Comparison of ENCODE assay signal across 21 cellular contexts in the genomic region with DNA sequence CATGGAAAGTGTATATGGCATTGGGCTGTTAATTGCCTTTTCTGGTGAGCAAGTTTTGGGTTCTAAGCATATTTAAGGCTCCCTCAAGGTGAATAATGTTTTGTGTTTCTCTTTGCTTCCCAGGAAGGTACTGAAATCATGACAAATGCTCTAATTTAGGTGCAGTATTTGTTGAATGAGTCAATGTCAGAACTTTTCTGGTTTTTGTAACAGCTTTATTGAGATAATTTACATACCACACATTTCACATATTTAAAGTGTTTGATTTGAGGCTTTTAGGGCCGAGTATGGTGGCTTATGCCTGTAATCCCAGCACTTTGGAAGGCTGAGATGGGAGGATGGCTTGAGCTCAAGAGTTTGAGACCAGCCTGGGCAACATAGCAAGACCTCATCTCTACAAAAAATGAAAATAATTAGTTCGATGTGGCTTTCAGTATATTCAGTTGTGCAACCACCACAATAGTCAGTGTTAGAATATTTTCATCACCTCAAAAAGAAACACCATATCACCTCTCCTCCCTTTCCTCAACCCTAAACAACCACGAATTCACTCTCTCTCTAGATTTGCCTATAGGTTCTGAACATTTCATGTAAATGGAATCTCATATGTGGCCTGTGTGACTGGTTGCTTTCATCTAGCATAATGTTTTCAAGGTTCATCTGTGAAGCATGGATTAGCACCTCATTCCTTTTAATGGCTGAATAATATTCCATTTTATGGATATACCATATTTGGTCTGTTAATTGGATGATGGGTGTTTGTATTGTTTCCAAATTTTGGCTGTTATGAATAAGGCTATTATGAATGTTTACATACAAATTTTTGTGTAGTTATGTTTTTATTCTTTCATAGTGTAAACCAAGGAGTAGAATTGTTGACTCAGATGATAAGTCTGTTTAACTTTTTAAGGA. TPM values are rescaled to one million over a fixed set of nuclear protein-coding genes. Genes with fewer than 3 reads are reported as not detected.
DNase-seq lines count a peak whose midpoint lies in the region; ATAC-seq, FAIRE-seq and TF ChIP-seq lines count a peak whose summit lies in the region.
"Had no signal": no experiment of that assay in that cellular context is flagged by ENCODE, and none has a peak within 500 bp of the region (broad histone marks: within the 10 kb centered on the region; RNA-seq: fewer than 3 reads in every experiment).

No MANE protein-coding gene starts in this region.

- no peak for FAIRE-seq in astrocyte (lab: Jason Lieb, UNC)
- FAIRE-seq: H1, K562 had no signal

- intact Hi-C loops in activated CD4-positive, alpha-beta T cell treated with anti-CD3 and anti-CD28 coated beads for 36 hours (cut with DNase I, micrococcal nuclease), result no loop called here

- H3K9me3 Mint-ChIP-seq in activated CD4-positive, alpha-beta T cell treated with anti-CD3 and anti-CD28 coated beads for 36 hours (ENCODE audit: low read depth), result peaks cover 3% of the 10 kb centered on the region
- no peaks in the 10 kb centered on the region for H3K9me3 Mint-ChIP-seq in astrocyte (ENCODE audit: unreplicated experiment)

- TF ChIP-seq CTCF in astrocyte (IDR thresholded peaks at IDR 0.05; ENCODE audit: insufficient read depth, low read depth, low read length), result no peak

- H3K27me3 ChIP-seq in astrocyte (ENCODE audit: insufficient read depth, low read length), result no peaks in the 10 kb centered on the region

- no peaks in the 10 kb centered on the region for H3K36me3 ChIP-seq in astrocyte (ENCODE audit: insufficient read depth, low read length)

- peak; percentile 40 for ATAC-seq in activated CD4-positive, alpha-beta T cell treated with anti-CD3 and anti-CD28 coated beads for 36 hours
- ATAC-seq in GM18498 (IDR thresholded peaks at IDR 0.05; ENCODE audit: unreplicated experiment), result peak; percentile 50
- ATAC-seq in HG02885 (IDR thresholded peaks at IDR 0.05; ENCODE audit: poor library complexity, unreplicated experiment), result peak; percentile 60
- ATAC-seq in HG02938 (IDR thresholded peaks at IDR 0.05; ENCODE audit: unreplicated experiment), result no peak
- ATAC-seq in HG03460 (IDR thresholded peaks at IDR 0.05; ENCODE audit: unreplicated experiment), result no peak
- ATAC-seq in GM19455 (IDR thresholded peaks at IDR 0.05; ENCODE audit: unreplicated experiment), result no peak
- ATAC-seq: K562, Panc1, Right ventricle myocardium inferior had no signal

- H3K9me3 ChIP-seq in astrocyte (ENCODE audit: insufficient read depth, low read depth, low read length), result no peaks in the 10 kb centered on the region

- peaks cover 83% of the 10 kb centered on the region for H3K4me1 Mint-ChIP-seq in activated CD4-positive, alpha-beta T cell treated with anti-CD3 and anti-CD28 coated beads for 36 hours
- H3K4me1 Mint-ChIP-seq in astrocyte (ENCODE audit: low read depth, unreplicated experiment), result peaks cover 2% of the 10 kb centered on the region

- H3K27ac ChIP-seq in astrocyte (ENCODE audit: low read depth, low read length), result no peak overlapping the region
- H3K27ac ChIP-seq: C4-2B, HL-60, SK-N-MC had no signal

- peaks cover 21% of the 10 kb centered on the region for H3K36me3 Mint-ChIP-seq in activated CD4-positive, alpha-beta T cell treated with anti-CD3 and anti-CD28 coated beads for 36 hours (ENCODE audit: low read depth)
- H3K36me3 Mint-ChIP-seq in astrocyte (ENCODE audit: low read depth, unreplicated experiment), result peaks cover 4% of the 10 kb centered on the region

- H3K4me1 ChIP-seq in astrocyte (ENCODE audit: insufficient read depth, low read length), result no peaks in the 10 kb centered on the region

- no peaks in the 10 kb centered on the region for H3K27me3 Mint-ChIP-seq in activated CD4-positive, alpha-beta T cell treated with anti-CD3 and anti-CD28 coated beads for 36 hours
- H3K27me3 Mint-ChIP-seq in astrocyte (ENCODE audit: low read depth, unreplicated experiment), result no peaks in the 10 kb centered on the region

- DNase-seq in activated CD4-positive, alpha-beta T cell treated with anti-CD3 and anti-CD28 coated beads for 36 hours, result no peak
- DNase-seq in activated CD4-positive, alpha-beta T cell treated with anti-CD3 and anti-CD28 coated beads for 1 hour, result no peak
- DNase-seq in astrocyte (ENCODE audit: low read depth), result peak; percentile 14
- DNase-seq: 8988T, COR-L47, DMS153, NCI-H1436 treated with DMSO at 0.1 percent for 48 hours, NCI-H345, NCI-H748 treated with DMSO at 0.1 percent for 48 hours had no signal

- no peaks in the 10 kb centered on the region for H3K79me2 ChIP-seq in astrocyte (ENCODE audit: insufficient read depth, low read length)

- POLR2A ChIA-PET in activated CD4-positive, alpha-beta T cell treated with anti-CD3 and anti-CD28 coated beads for 36 hours (lab: Charles Lee), result no interaction called here

- no peak overlapping the region for H3K4me2 ChIP-seq in astrocyte (ENCODE audit: low read length)

- H2AFZ ChIP-seq in astrocyte (ENCODE audit: low read depth, low read length), result no peak overlapping the region

- CTCF ChIA-PET in activated CD4-positive, alpha-beta T cell treated with anti-CD3 and anti-CD28 coated beads for 36 hours (lab: Charles Lee), result interaction anchor here (0.8 to 1.4 kb wide), 3 partner anchors 58 to 199 kb away, joined by 3 to 5 read pairs (median 3); no protein-coding TSS in a partner anchor

- H3K4me3 ChIP-seq in astrocyte (ENCODE audit: insufficient read depth, low read depth, low read length), result no peak overlapping the region
- H3K4me3 ChIP-seq: K562, SK-N-MC had no signal

- H3K9ac ChIP-seq in astrocyte (ENCODE audit: low read length), result no peak overlapping the region

- peaks cover 4% of the 10 kb centered on the region for H4K20me1 ChIP-seq in astrocyte (ENCODE audit: insufficient read depth, low read length)

- H3K27ac Mint-ChIP-seq in activated CD4-positive, alpha-beta T cell treated with anti-CD3 and anti-CD28 coated beads for 36 hours, result no peak overlapping the region
- H3K27ac Mint-ChIP-seq in astrocyte (ENCODE audit: unreplicated experiment), result no peak overlapping the region

- H3K4me3 Mint-ChIP-seq in activated CD4-positive, alpha-beta T cell treated with anti-CD3 and anti-CD28 coated beads for 36 hours, result no peak overlapping the region
- H3K4me3 Mint-ChIP-seq in astrocyte (ENCODE audit: unreplicated experiment), result no peak overlapping the region

RNA-seq across cellular contexts. Expression of gene MGAT5, which starts 54.9 kb away (rescaled TPM):
- total RNA-seq in activated CD4-positive, alpha-beta T cell treated with anti-CD3 and anti-CD28 coated beads for 36 hours, result 10 to 100 TPM; 22.2 to 25.7 TPM
- 78.6 and 80.2 TPM in 2 replicates for total RNA-seq in astrocyte

Comparison
In these comparisons a context has a peak if more than half of its experiments do, and no peak if none do; other contexts are left out.
1. ATAC-seq: peak in activated CD4-positive, alpha-beta T cell treated with anti-CD3 and anti-CD28 coated beads for 36 hours (single experiment), GM18498 (single experiment) and HG02885 (single experiment); none in HG02938 (single experiment), HG03460 (single experiment) and GM19455 (single experiment).